Comparison of ENCODE assay signal across 13 cellular contexts in genomic region chr12:915090-915489, GRCh38. TPM values are rescaled to one million over a fixed set of nuclear protein-coding genes. Genes with fewer than 3 reads are reported as not detected.
DNase-seq lines count a peak whose midpoint lies in the region; ATAC-seq, FAIRE-seq and TF ChIP-seq lines count a peak whose summit lies in the region.
"Had no signal": no experiment of that assay in that cellular context is flagged by ENCODE, and none has a peak within 500 bp of the region (broad histone marks: within the 10 kb centered on the region; RNA-seq: fewer than 3 reads in every experiment).

No MANE protein-coding gene starts in this region.

- peak overlapping the region; percentile 81 for H3K27ac Mint-ChIP-seq in activated naive CD4-positive, alpha-beta T cell treated with anti-CD3 and anti-CD28 coated beads, Interleukin-2, amount 10 ng/mL, durations not matched to agents 7 days and 5 days
- peak overlapping the region; percentile 70 for H3K27ac Mint-ChIP-seq in dendritic cell treated with granulocyte-macrophage colony-stimulating factor and Interleukin-4, amounts not matched to agents 40 ng/mL and 50 ng/mL, for 4 days

- TF ChIP-seq POLR2A in NB4 (IDR thresholded peaks at IDR 0.05; ENCODE audit: extremely low read depth, insufficient read length) = no peak

- H3K9me3 Mint-ChIP-seq in activated naive CD4-positive, alpha-beta T cell treated with anti-CD3 and anti-CD28 coated beads, Interleukin-2, amount 10 ng/mL, durations not matched to agents 7 days and 5 days = no peaks in the 10 kb centered on the region
- H3K9me3 Mint-ChIP-seq in dendritic cell treated with granulocyte-macrophage colony-stimulating factor and Interleukin-4, amounts not matched to agents 40 ng/mL and 50 ng/mL, for 4 days = no peaks in the 10 kb centered on the region
- H3K9me3 Mint-ChIP-seq: neural crest cell had no signal

- no peaks in the 10 kb centered on the region for H3K9me3 ChIP-seq in small intestine (ENCODE audit: control insufficient read depth, low read depth)
- H3K9me3 ChIP-seq: MG63 had no signal

- CTCF ChIA-PET in activated naive CD4-positive, alpha-beta T cell treated with anti-CD3 and anti-CD28 coated beads, Interleukin-2, amount 10 ng/mL, durations not matched to agents 7 days and 5 days (lab: Charles Lee) = interaction anchor here (1.1 kb wide), 1 partner anchor 178 kb away, joined by 3 read pairs; no protein-coding TSS in a partner anchor

- intact Hi-C loops in dendritic cell treated with granulocyte-macrophage colony-stimulating factor and Interleukin-4, amounts not matched to agents 40 ng/mL and 50 ng/mL, for 4 days (cut with micrococcal nuclease) = no loop called here

- H3K27me3 ChIP-seq in small intestine (ENCODE audit: control insufficient read depth in 2 of 2, insufficient read depth in 2 of 2, low read length in 2 of 2) = no peaks in the 10 kb centered on the region
- H3K27me3 ChIP-seq: MG63 had no signal

- H3K27ac ChIP-seq in small intestine (ENCODE audit: low read depth in 1 of 2, low read length in 1 of 2) = peak overlapping the region in 1 of 2 donors; percentile 45

- FAIRE-seq in small intestine (lab: Jason Lieb, UNC) = no peak

- ATAC-seq in GM18870 (IDR thresholded peaks at IDR 0.05; ENCODE audit: unreplicated experiment) = no peak

- no peak for TF ChIP-seq CTCF in NB4 (IDR thresholded peaks at IDR 0.05; ENCODE audit: low read depth, low read length)

- H3K4me3 ChIP-seq in NB4 (ENCODE audit: low read depth, low read length) = no peak overlapping the region
- H3K4me3 ChIP-seq in small intestine (ENCODE audit: low read depth in 1 of 2, low read length in 2 of 2) = no peak overlapping the region
- H3K4me3 ChIP-seq: MG63, skin epidermis had no signal

- 62 to 84% (median 71%) methylated on average over 5 of the region's 5 CpGs for WGBS in small intestine, 3 donors

- peaks cover 10 to 11% of the 10 kb centered on the region in 2 donors for H3K36me3 ChIP-seq in small intestine (ENCODE audit: control insufficient read depth in 2 of 2, insufficient read depth in 2 of 2, low read length in 2 of 2)

- H3K4me1 ChIP-seq in small intestine (ENCODE audit: control insufficient read depth in 2 of 2, insufficient read depth in 1 of 2, low read depth in 1 of 2, low read length in 1 of 2) = no peaks in the 10 kb centered on the region

- no peak overlapping the region for H3K4me3 Mint-ChIP-seq in activated naive CD4-positive, alpha-beta T cell treated with anti-CD3 and anti-CD28 coated beads, Interleukin-2, amount 10 ng/mL, durations not matched to agents 7 days and 5 days
- no peak overlapping the region for H3K4me3 Mint-ChIP-seq in dendritic cell treated with granulocyte-macrophage colony-stimulating factor and Interleukin-4, amounts not matched to agents 40 ng/mL and 50 ng/mL, for 4 days
- H3K4me3 Mint-ChIP-seq: neural crest cell had no signal

- DNase-seq in activated naive CD4-positive, alpha-beta T cell treated with anti-CD3 and anti-CD28 coated beads, Interleukin-2, amount 10 ng/mL, durations not matched to agents 7 days and 5 days = no peak
- no peak for DNase-seq in activated naive CD4-positive, alpha-beta T cell treated with Interleukin-2 at 50 U/mL for 16 hours
- DNase-seq in NB4 (ENCODE audit: low read depth) = peak; percentile 36
- peak; percentile 9 for DNase-seq in small intestine
- DNase-seq in islet precursor cell = no peak
- no peak for DNase-seq in SHP77 (lab: John Stamatoyannopoulos, UW)
- DNase-seq: activated gamma-delta T cell, MG63, RPMI8226 had no signal

- peaks cover 29% of the 10 kb centered on the region for H3K4me1 Mint-ChIP-seq in activated naive CD4-positive, alpha-beta T cell treated with anti-CD3 and anti-CD28 coated beads, Interleukin-2, amount 10 ng/mL, durations not matched to agents 7 days and 5 days
- peaks cover 28% of the 10 kb centered on the region for H3K4me1 Mint-ChIP-seq in dendritic cell treated with granulocyte-macrophage colony-stimulating factor and Interleukin-4, amounts not matched to agents 40 ng/mL and 50 ng/mL, for 4 days (ENCODE audit: low read depth)
- H3K4me1 Mint-ChIP-seq: neural crest cell had no signal

- H3K27me3 Mint-ChIP-seq in activated naive CD4-positive, alpha-beta T cell treated with anti-CD3 and anti-CD28 coated beads, Interleukin-2, amount 10 ng/mL, durations not matched to agents 7 days and 5 days = no peaks in the 10 kb centered on the region
- no peaks in the 10 kb centered on the region for H3K27me3 Mint-ChIP-seq in dendritic cell treated with granulocyte-macrophage colony-stimulating factor and Interleukin-4, amounts not matched to agents 40 ng/mL and 50 ng/mL, for 4 days

- H3K36me3 Mint-ChIP-seq in activated naive CD4-positive, alpha-beta T cell treated with anti-CD3 and anti-CD28 coated beads, Interleukin-2, amount 10 ng/mL, durations not matched to agents 7 days and 5 days = peaks cover 63% of the 10 kb centered on the region
- peaks cover 86% of the 10 kb centered on the region for H3K36me3 Mint-ChIP-seq in dendritic cell treated with granulocyte-macrophage colony-stimulating factor and Interleukin-4, amounts not matched to agents 40 ng/mL and 50 ng/mL, for 4 days (ENCODE audit: low read depth)

RNA-seq across cellular contexts. Expression of gene RAD52, which starts 34.4 kb away (rescaled TPM):
- 10 to 100 TPM in 1 of 3 donors, 1 to 10 TPM in 2; 3.2 to 15.2 (median 5.5) TPM for polyA plus RNA-seq in small intestine

Comparison
In these comparisons a context has a peak if more than half of its experiments do, and no peak if none do; other contexts are left out.
1. DNase-seq: peak in NB4 (single experiment) and small intestine (single experiment); none in activated naive CD4-positive, alpha-beta T cell treated with anti-CD3 and anti-CD28 coated beads, Interleukin-2, amount 10 ng/mL, durations not matched to agents 7 days and 5 days (single experiment), activated naive CD4-positive, alpha-beta T cell treated with Interleukin-2 at 50 U/mL for 16 hours (single experiment), islet precursor cell (single experiment) and SHP77 (0 of 2).